13 cellular contexts compared by ENCODE assay signal in the genomic region with DNA sequence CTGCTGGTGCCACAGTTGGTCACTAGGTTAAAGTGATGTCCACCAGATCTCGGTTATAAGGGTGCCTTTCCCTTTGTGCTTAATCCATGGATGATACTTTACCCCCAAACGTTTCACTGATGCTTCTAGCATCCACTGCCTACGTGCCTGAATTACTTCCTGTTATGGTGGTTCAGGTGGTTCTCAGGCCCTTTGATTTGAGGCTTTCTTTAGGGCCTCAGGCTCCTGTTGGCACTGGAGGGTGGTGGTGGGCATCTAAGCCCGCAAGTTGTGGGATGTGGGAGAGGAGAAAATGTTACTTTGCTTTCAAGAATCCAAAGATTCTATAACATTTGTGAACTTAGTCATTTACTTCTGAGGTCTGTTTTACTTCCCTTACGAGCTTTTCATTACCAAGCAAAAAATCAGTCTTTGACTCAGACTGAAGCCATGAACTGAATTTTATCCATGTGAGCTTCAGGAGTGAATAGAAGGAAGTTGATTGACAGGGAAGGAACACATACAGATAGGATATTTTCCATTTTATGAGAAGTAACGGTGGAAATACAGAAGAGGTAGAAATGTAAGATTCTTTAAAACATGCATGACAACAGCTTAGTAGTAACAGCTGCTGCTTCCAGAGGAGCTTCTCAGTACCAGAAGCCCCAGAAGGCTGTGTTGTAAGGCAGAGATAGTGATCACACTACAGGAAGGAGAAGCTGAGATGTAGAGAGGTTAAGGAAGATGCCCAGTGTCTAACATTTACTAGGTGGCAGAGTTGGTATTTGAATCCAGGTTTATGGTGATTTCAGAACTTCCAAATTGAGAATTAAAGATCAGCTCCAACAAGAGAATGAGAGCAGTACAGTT.
DNase-seq lines count a peak whose midpoint lies in the region; ATAC-seq and TF ChIP-seq lines count a peak whose summit lies in the region.
"Had no signal": no experiment of that assay in that cellular context is flagged by ENCODE, and none has a peak within 500 bp of the region (broad histone marks: within the 10 kb centered on the region; RNA-seq: fewer than 3 reads in every experiment).

No MANE protein-coding gene starts in this region.

- H3K9me3 Mint-ChIP-seq in stimulated activated naive CD8-positive, alpha-beta T cell treated with anti-CD3 and anti-CD28 coated beads, Interleukin-15, Interleukin-2, amounts not matched to agents 100 ng/mL and 50 ng/mL, for 24 hours = no peaks in the 10 kb centered on the region
- H3K9me3 Mint-ChIP-seq in activated B cell treated with CpG ODN at 0.5 μM for 24 hours = peaks cover 2% of the 10 kb centered on the region

- no peak overlapping the region for H3K4me3 Mint-ChIP-seq in stimulated activated naive CD8-positive, alpha-beta T cell treated with anti-CD3 and anti-CD28 coated beads, Interleukin-15, Interleukin-2, amounts not matched to agents 100 ng/mL and 50 ng/mL, for 24 hours
- H3K4me3 Mint-ChIP-seq in activated B cell treated with CpG ODN at 0.5 μM for 24 hours = no peak overlapping the region

- no peaks in the 10 kb centered on the region for H3K36me3 ChIP-seq in lower lobe of right lung
- peaks cover 19% of the 10 kb centered on the region for H3K36me3 ChIP-seq in WERI-Rb-1
- peaks cover 0 to 11% of the 10 kb centered on the region in 2 donors for H3K36me3 ChIP-seq in gastroesophageal sphincter

- TF ChIP-seq CTCF in activated B cell treated with CpG ODN at 0.5 μM for 24 hours (IDR thresholded peaks at IDR 0.05) (no peak), lower lobe of right lung (IDR thresholded peaks at IDR 0.05) (no peak), WERI-Rb-1 (IDR thresholded peaks at IDR 0.05; ENCODE audit: low read depth, low read length) (no peak), gastroesophageal sphincter (IDR thresholded peaks at IDR 0.05) (no peak)

- no peak for DNase-seq in stimulated activated naive CD8-positive, alpha-beta T cell treated with anti-CD3 and anti-CD28 coated beads, Interleukin-15, Interleukin-2, amounts not matched to agents 100 U/mL and 50 U/mL, for 24 hours
- DNase-seq in activated B cell treated with CpG ODN at 0.5 μM for 24 hours = no peak
- no peak for DNase-seq in lower lobe of right lung
- no peak for DNase-seq in NCI-H1417 treated with DMSO at 0.1 percent for 48 hours (lab: John Stamatoyannopoulos, UW)
- no peak for DNase-seq in NCI-H187 treated with DMSO at 0.1 percent for 48 hours (lab: John Stamatoyannopoulos, UW)
- no peak for DNase-seq in WERI-Rb-1
- DNase-seq: activated CD4-positive, CD25-positive, alpha-beta regulatory T cell treated with anti-CD3 and anti-CD28 coated beads, Interleukin-2, amount 50 U/mL, for 72 hours; amniotic stem cell; SHP77; stimulated activated CD4-positive, alpha-beta T cell treated with anti-CD3 and anti-CD28 coated beads, Interleukin-4, amount 100 ng/mL, for 4 hours had no signal

- TF ChIP-seq EP300 in gastroesophageal sphincter (IDR thresholded peaks at IDR 0.05) = no peak

- CTCF ChIA-PET in activated B cell treated with CpG ODN at 0.5 μM for 24 hours (lab: Charles Lee) = interaction anchor here (0.6 to 0.8 kb wide), 3 partner anchors 90 to 559 kb away, joined by 3 to 4 read pairs (median 3); no protein-coding TSS in a partner anchor

- H3K4me3 ChIP-seq in lower lobe of right lung = no peak overlapping the region
- no peak overlapping the region for H3K4me3 ChIP-seq in WERI-Rb-1 (ENCODE audit: low read depth, low read length)
- H3K4me3 ChIP-seq in gastroesophageal sphincter = no peak overlapping the region

- no peak for ATAC-seq in stimulated activated naive CD8-positive, alpha-beta T cell treated with anti-CD3 and anti-CD28 coated beads, Interleukin-15, Interleukin-2, amounts not matched to agents 100 U/mL and 50 U/mL, for 24 hours
- ATAC-seq in activated B cell treated with CpG ODN at 0.5 μM for 24 hours (ENCODE audit: low read depth) = no peak
- ATAC-seq in lower lobe of right lung = no peak
- no peak for ATAC-seq in gastroesophageal sphincter

- H3K27me3 Mint-ChIP-seq in stimulated activated naive CD8-positive, alpha-beta T cell treated with anti-CD3 and anti-CD28 coated beads, Interleukin-15, Interleukin-2, amounts not matched to agents 100 ng/mL and 50 ng/mL, for 24 hours = no peaks in the 10 kb centered on the region
- no peaks in the 10 kb centered on the region for H3K27me3 Mint-ChIP-seq in activated B cell treated with CpG ODN at 0.5 μM for 24 hours
- H3K27me3 Mint-ChIP-seq: progenitor cell of endocrine pancreas had no signal

- H3K27ac ChIP-seq in lower lobe of right lung = peak overlapping the region; percentile 13
- no peak overlapping the region for H3K27ac ChIP-seq in WERI-Rb-1
- no peak overlapping the region for H3K27ac ChIP-seq in gastroesophageal sphincter

- peak overlapping the region; percentile 53 for H3K27ac Mint-ChIP-seq in stimulated activated naive CD8-positive, alpha-beta T cell treated with anti-CD3 and anti-CD28 coated beads, Interleukin-15, Interleukin-2, amounts not matched to agents 100 ng/mL and 50 ng/mL, for 24 hours
- peak overlapping the region; percentile 85 for H3K27ac Mint-ChIP-seq in activated B cell treated with CpG ODN at 0.5 μM for 24 hours
- H3K27ac Mint-ChIP-seq: progenitor cell of endocrine pancreas had no signal

- H3K4me1 Mint-ChIP-seq in stimulated activated naive CD8-positive, alpha-beta T cell treated with anti-CD3 and anti-CD28 coated beads, Interleukin-15, Interleukin-2, amounts not matched to agents 100 ng/mL and 50 ng/mL, for 24 hours (ENCODE audit: low read depth) = peaks cover 98% of the 10 kb centered on the region
- H3K4me1 Mint-ChIP-seq in activated B cell treated with CpG ODN at 0.5 μM for 24 hours = peaks cover 93% of the 10 kb centered on the region

- H3K27me3 ChIP-seq in lower lobe of right lung (ENCODE audit: low read depth) = no peaks in the 10 kb centered on the region
- H3K27me3 ChIP-seq in WERI-Rb-1 (ENCODE audit: insufficient read depth, low read depth, severe bottlenecking) = no peaks in the 10 kb centered on the region
- H3K27me3 ChIP-seq in gastroesophageal sphincter = no peaks in the 10 kb centered on the region

- 77 to 83% methylated on average over 2 to 6 of the region's 6 CpGs for WGBS in gastroesophageal sphincter (ENCODE audit: low coverage in 1 of 2), 2 donors

- intact Hi-C loops in activated B cell treated with CpG ODN at 0.5 μM for 24 hours (cut with micrococcal nuclease) (no loop called here), lower lobe of right lung (cut with DNase I) (no loop called here)

- POLR2A ChIA-PET in activated B cell treated with CpG ODN at 0.5 μM for 24 hours (lab: Charles Lee) = no interaction called here

- H3K4me1 ChIP-seq in lower lobe of right lung = peaks cover 40% of the 10 kb centered on the region
- H3K4me1 ChIP-seq in gastroesophageal sphincter = peaks cover 0 to 60% (median 21%) of the 10 kb centered on the region in 3 donors

- H3K36me3 Mint-ChIP-seq in stimulated activated naive CD8-positive, alpha-beta T cell treated with anti-CD3 and anti-CD28 coated beads, Interleukin-15, Interleukin-2, amounts not matched to agents 100 ng/mL and 50 ng/mL, for 24 hours (ENCODE audit: low read depth) = peaks cover 76% of the 10 kb centered on the region
- H3K36me3 Mint-ChIP-seq in activated B cell treated with CpG ODN at 0.5 μM for 24 hours (ENCODE audit: low read depth) = peaks cover 39% of the 10 kb centered on the region

- TF ChIP-seq POLR2A in gastroesophageal sphincter (IDR thresholded peaks at IDR 0.05) = no peak

- H3K9me3 ChIP-seq in lower lobe of right lung (no peaks in the 10 kb centered on the region), WERI-Rb-1 (ENCODE audit: severe bottlenecking) (no peaks in the 10 kb centered on the region), gastroesophageal sphincter (no peaks in the 10 kb centered on the region)
